ENCODE assay signal across 1 cellular context in genomic region chr14:35533357-35534129, GRCh38.
TF ChIP-seq lines count a peak whose summit lies in the region.

No MANE protein-coding gene starts in this region.

TF ChIP-seq in HepG2, 621 proteins besides CTCF, POLR2A, EP300 and RAD21 (continued from another document and continues in another):
- peak; percentile 95; the same call in 1 of the 2 replicates for TF ChIP-seq ZFP91 (CRISPR knock-in tag; IDR thresholded peaks at IDR 0.05; ENCODE audit: borderline replicate concordance)
- peak; percentile 92 for TF ChIP-seq MYPOP (CRISPR knock-in tag; IDR thresholded peaks at IDR 0.05)
- no peak for TF ChIP-seq RNF219 (CRISPR knock-in tag; IDR thresholded peaks at IDR 0.05)
- TF ChIP-seq JDP2 (CRISPR knock-in tag; IDR thresholded peaks at IDR 0.05; ENCODE audit: borderline replicate concordance): no peak
- no peak for TF ChIP-seq SNRNP70 (IDR thresholded peaks at IDR 0.05; ENCODE audit: low read depth, low read length)
- no peak for TF ChIP-seq CSRNP2 (CRISPR knock-in tag; conservative IDR thresholded peaks at IDR 0.05; ENCODE audit: low read depth)
- peak; percentile 82 for TF ChIP-seq ZNF891 (CRISPR knock-in tag; IDR thresholded peaks at IDR 0.05)
- TF ChIP-seq FIP1L1 (IDR thresholded peaks at IDR 0.05; ENCODE audit: borderline replicate concordance, insufficient read depth, low read depth, low read length): 0 out of 2 replicates have a peak, but pooled peaks have one; percentile 47
- TF ChIP-seq HDAC6 (IDR thresholded peaks at IDR 0.05; ENCODE audit: low read depth, low read length): no peak
- TF ChIP-seq TARDBP (CRISPR knock-in tag; IDR thresholded peaks at IDR 0.05): no peak
- no peak for TF ChIP-seq ZC3H4 (CRISPR knock-in tag; IDR thresholded peaks at IDR 0.05; ENCODE audit: borderline replicate concordance)
- peak; percentile 33 for TF ChIP-seq ZNF12 (CRISPR knock-in tag; IDR thresholded peaks at IDR 0.05)
- no peak for TF ChIP-seq TBP (CRISPR knock-in tag; IDR thresholded peaks at IDR 0.05)
- peak; percentile 98 for TF ChIP-seq ZNF34 (CRISPR knock-in tag; IDR thresholded peaks at IDR 0.05; ENCODE audit: borderline replicate concordance)
- TF ChIP-seq NFE2L1 (CRISPR knock-in tag; IDR thresholded peaks at IDR 0.05; ENCODE audit: borderline replicate concordance): peak; percentile 16; the same call in 1 of the 2 replicates
- TF ChIP-seq NFIC (IDR thresholded peaks at IDR 0.05; ENCODE audit: low read length): no peak
- no peak for TF ChIP-seq NCOR1 (IDR thresholded peaks at IDR 0.05; ENCODE audit: borderline replicate concordance, low read length)
- peak; percentile 77; the same call in 1 of the 2 replicates for TF ChIP-seq ZNF430 (CRISPR knock-in tag; IDR thresholded peaks at IDR 0.05)
- TF ChIP-seq ZBTB40 (IDR thresholded peaks at IDR 0.05): no peak
- no peak; the same call in 1 of the 2 replicates for TF ChIP-seq ZBTB40 (CRISPR knock-in tag; IDR thresholded peaks at IDR 0.05)
- no peak; the same call in 1 of the 2 replicates for TF ChIP-seq KDM4B (CRISPR knock-in tag; IDR thresholded peaks at IDR 0.05)
- no peak for TF ChIP-seq PCBP2 (optimal IDR thresholded peaks at IDR 0.05; ENCODE audit: low read depth, low read length, poor library complexity, severe bottlenecking)
- peak; percentile 11; the same call in 1 of the 2 replicates for TF ChIP-seq THRA (CRISPR knock-in tag; IDR thresholded peaks at IDR 0.05; ENCODE audit: borderline replicate concordance)
- TF ChIP-seq NR0B2 (CRISPR knock-in tag; IDR thresholded peaks at IDR 0.05): peak; percentile 79
- peak; percentile 96 for TF ChIP-seq TIGD3 (CRISPR knock-in tag; IDR thresholded peaks at IDR 0.05; ENCODE audit: borderline replicate concordance)
- no peak for TF ChIP-seq ZNF253 (CRISPR knock-in tag; IDR thresholded peaks at IDR 0.05; ENCODE audit: borderline replicate concordance)
- peak in 1 of 2 experiments; percentile 48; a peak in 1 of 4 replicates for TF ChIP-seq KLF16 (CRISPR knock-in tag; IDR thresholded peaks at IDR 0.05)
- TF ChIP-seq MEF2D (CRISPR knock-in tag; IDR thresholded peaks at IDR 0.05): peak; percentile 43; the same call in 1 of the 2 replicates
- TF ChIP-seq YEATS4 (CRISPR knock-in tag; IDR thresholded peaks at IDR 0.05; ENCODE audit: borderline replicate concordance): peak; percentile 70
- TF ChIP-seq ZBTB1 (CRISPR knock-in tag; IDR thresholded peaks at IDR 0.05; ENCODE audit: borderline replicate concordance): peak; percentile 17; the same call in 1 of the 2 replicates
- peak; percentile 65; the same call in 1 of the 2 replicates for TF ChIP-seq GFI1 (CRISPR knock-in tag; IDR thresholded peaks at IDR 0.05; ENCODE audit: borderline replicate concordance)
- TF ChIP-seq ZNF44 (CRISPR knock-in tag; IDR thresholded peaks at IDR 0.05): no peak
- peak; percentile 66; the same call in 1 of the 2 replicates for TF ChIP-seq ZNF574 (CRISPR knock-in tag; IDR thresholded peaks at IDR 0.05)
- TF ChIP-seq SRSF9 (IDR thresholded peaks at IDR 0.05; ENCODE audit: borderline replicate concordance, insufficient read depth, low read depth, low read length, poor library complexity, severe bottlenecking): no peak
